ENCODE assay signal across 15 cellular contexts in the genomic region with DNA sequence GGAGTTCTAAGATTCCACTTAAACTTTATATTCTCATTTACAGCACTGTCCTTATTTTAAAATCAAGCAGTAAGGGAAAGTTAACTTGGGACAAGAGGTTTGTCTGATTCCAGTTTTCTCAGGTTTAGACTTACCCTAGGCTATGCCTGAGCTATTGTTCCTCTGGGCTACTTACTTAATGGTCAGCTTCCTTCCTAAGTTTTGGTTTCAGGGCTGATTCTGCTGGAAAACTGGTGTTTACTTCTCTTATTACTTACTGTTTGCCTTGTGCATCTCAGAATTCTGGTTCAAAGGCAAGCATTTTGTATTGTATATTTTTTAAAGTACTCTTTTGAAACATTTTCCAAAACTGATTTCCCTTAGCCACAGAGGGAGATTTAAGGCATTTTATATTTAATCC.
A peak's percentile ranks its signal among the peaks of the same experiment; 100 is the strongest.
DNase-seq lines count a peak whose midpoint lies in the region; ATAC-seq and TF ChIP-seq lines count a peak whose summit lies in the region.
"Had no signal": no experiment of that assay in that cellular context is flagged by ENCODE, and none has a peak within 500 bp of the region (broad histone marks: within the 10 kb centered on the region; RNA-seq: fewer than 3 reads in every experiment).

No MANE protein-coding gene starts in this region.

- no peak overlapping the region for H2AFZ ChIP-seq in hepatocyte

- peaks cover 22% of the 10 kb centered on the region for H3K36me3 Mint-ChIP-seq in WTC11
- peaks cover 47 to 75% of the 10 kb centered on the region in 2 donors for H3K36me3 Mint-ChIP-seq in CD4-positive, alpha-beta memory T cell

- no peak overlapping the region for H3K4me3 ChIP-seq in hepatocyte
- no peak overlapping the region for H3K4me3 ChIP-seq in skeletal muscle tissue (ENCODE audit: low read length in 3 of 3)
- no peak overlapping the region for H3K4me3 ChIP-seq in CD4-positive, alpha-beta memory T cell (ENCODE audit: low read length in 2 of 2)
- H3K4me3 ChIP-seq: uterus had no signal

- H3K9me3 ChIP-seq in hepatocyte (ENCODE audit: low read depth) (no peaks in the 10 kb centered on the region), skeletal muscle tissue (ENCODE audit: control insufficient read depth in 3 of 3, low read length in 3 of 3) (no peaks in the 10 kb centered on the region)
- H3K9me3 ChIP-seq in CD4-positive, alpha-beta memory T cell (ENCODE audit: control insufficient read depth in 1 of 2, low read length in 2 of 2), result no peaks in the 10 kb centered on the region
- H3K9me3 ChIP-seq: uterus had no signal

- H3K27ac ChIP-seq in hepatocyte, result peak overlapping the region; percentile 10
- peak overlapping the region; percentile 71 for H3K27ac ChIP-seq in skeletal muscle tissue (ENCODE audit: low read depth, low read length)
- no peak overlapping the region for H3K27ac ChIP-seq in CD4-positive, alpha-beta memory T cell (ENCODE audit: low read depth, low read length)
- H3K27ac ChIP-seq in RWPE1, result no peak overlapping the region

- no peaks in the 10 kb centered on the region for H3K79me2 ChIP-seq in hepatocyte

- no peaks in the 10 kb centered on the region for H3K27me3 Mint-ChIP-seq in WTC11 (ENCODE audit: low read depth)
- H3K27me3 Mint-ChIP-seq in CD4-positive, alpha-beta memory T cell, result no peaks in the 10 kb centered on the region
- H3K27me3 Mint-ChIP-seq: B cell had no signal

- CTCF ChIA-PET in WTC11 (lab: Charles Lee) (no interaction called here), RWPE1 (lab: Yijun Ruan, JAX) (interaction anchor here (0.6 kb wide), 1 partner anchor 10 kb away, joined by 3 read pairs; no protein-coding TSS in a partner anchor)
- CTCF ChIA-PET in CD4-positive, alpha-beta memory T cell (lab: Charles Lee; ENCODE audit: partially characterized antibody), result interaction anchor here (1.6 kb wide), 1 partner anchor 58 kb away, joined by 3 read pairs; no protein-coding TSS in a partner anchor

- H4K20me1 ChIP-seq in hepatocyte (ENCODE audit: insufficient read depth, poor library complexity, severe bottlenecking), result no peaks in the 10 kb centered on the region

- peak overlapping the region; percentile 20 for H3K27ac Mint-ChIP-seq in WTC11
- H3K27ac Mint-ChIP-seq in CD4-positive, alpha-beta memory T cell, result peak overlapping the region in 1 of 7 donors; percentile 16
- H3K27ac Mint-ChIP-seq: B cell had no signal

- H3K4me3 Mint-ChIP-seq in WTC11, result no peak overlapping the region
- no peak overlapping the region for H3K4me3 Mint-ChIP-seq in CD4-positive, alpha-beta memory T cell
- H3K4me3 Mint-ChIP-seq: B cell, neural crest cell had no signal

- H3K36me3 ChIP-seq in hepatocyte (replicated peaks; ENCODE audit: insufficient read depth, low read depth) (no peaks in the 10 kb centered on the region), skeletal muscle tissue (ENCODE audit: control insufficient read depth in 3 of 3, insufficient read depth in 3 of 3, low read length in 3 of 3) (no peaks in the 10 kb centered on the region)
- H3K36me3 ChIP-seq in CD4-positive, alpha-beta memory T cell (ENCODE audit: insufficient read depth, low read length), result no peaks in the 10 kb centered on the region
- H3K36me3 ChIP-seq: uterus had no signal

- peak overlapping the region in 1 of 3 donors; percentile 28 for H3K9ac ChIP-seq in skeletal muscle tissue (ENCODE audit: low read depth in 1 of 3, low read length in 3 of 3)

- H3K9me3 Mint-ChIP-seq in WTC11, result no peaks in the 10 kb centered on the region
- H3K9me3 Mint-ChIP-seq in CD4-positive, alpha-beta memory T cell, result peaks cover 0 to under 1% (median 0%) of the 10 kb centered on the region in 8 donors
- H3K9me3 Mint-ChIP-seq: neural crest cell had no signal

- DNase-seq in H4 (ENCODE audit: low spot score), result peak; percentile 19
- DNase-seq in WTC11 (ENCODE audit: low spot score), result no peak
- DNase-seq in hepatocyte (ENCODE audit: low spot score), result no peak
- no peak for DNase-seq in CD4-positive, alpha-beta memory T cell
- DNase-seq in RWPE1 (ENCODE audit: low spot score), result no peak
- DNase-seq: hippocampal formation, Karpas-422, NCI-H1105 treated with DMSO at 0.1 percent for 48 hours, NCI-H2107, NCI-H524, uterus had no signal

- no peaks in the 10 kb centered on the region for H3K9me2 ChIP-seq in hepatocyte (replicated peaks; ENCODE audit: insufficient read depth)

- H3K27me3 ChIP-seq in hepatocyte (no peaks in the 10 kb centered on the region), skeletal muscle tissue (ENCODE audit: control insufficient read depth in 3 of 3, insufficient read depth in 3 of 3, low read length in 3 of 3) (no peaks in the 10 kb centered on the region)
- H3K27me3 ChIP-seq in CD4-positive, alpha-beta memory T cell (ENCODE audit: insufficient read depth, low read length), result no peaks in the 10 kb centered on the region
- H3K27me3 ChIP-seq: uterus had no signal

- no peak overlapping the region for H3K4me2 ChIP-seq in hepatocyte

- intact Hi-C loops in CD4-positive, alpha-beta memory T cell (cut with micrococcal nuclease), result no loop called here

- ATAC-seq in WTC11, result peak; percentile 43; the same call in 1 of the 2 replicates
- ATAC-seq in HG02938 (IDR thresholded peaks at IDR 0.05; ENCODE audit: unreplicated experiment), result no peak

- TF ChIP-seq CTCF in WTC11 (IDR thresholded peaks at IDR 0.05) (no peak), hepatocyte (IDR thresholded peaks at IDR 0.05; ENCODE audit: poor library complexity) (no peak), RWPE1 (conservative IDR thresholded peaks at IDR 0.05; ENCODE audit: low read depth) (no peak)

- H3K4me1 ChIP-seq in hepatocyte (ENCODE audit: insufficient read depth), result peaks cover 26% of the 10 kb centered on the region
- peaks cover 62 to 71% (median 69%) of the 10 kb centered on the region in 3 donors for H3K4me1 ChIP-seq in skeletal muscle tissue (ENCODE audit: control insufficient read depth in 3 of 3, insufficient read depth in 3 of 3, low read length in 3 of 3)
- peaks cover 14% of the 10 kb centered on the region for H3K4me1 ChIP-seq in CD4-positive, alpha-beta memory T cell (ENCODE audit: insufficient read depth, low read length)

- H3K4me1 Mint-ChIP-seq in WTC11, result peaks cover 42% of the 10 kb centered on the region
- peaks cover 11 to 18% (median 14%) of the 10 kb centered on the region in 4 donors for H3K4me1 Mint-ChIP-seq in CD4-positive, alpha-beta memory T cell

- POLR2A ChIA-PET in WTC11 (lab: Charles Lee) (no interaction called here), RWPE1 (lab: Yijun Ruan, JAX; ENCODE audit: low non-redundant PET) (no interaction called here)
- POLR2A ChIA-PET in CD4-positive, alpha-beta memory T cell (lab: Charles Lee; ENCODE audit: partially characterized antibody), result no interaction called here

TF ChIP-seq in WTC11, 78 proteins besides CTCF, POLR2A, EP300 and RAD21 (continues in another document):
- no peak for TF ChIP-seq EMX1 (CRISPR knock-in tag; IDR thresholded peaks at IDR 0.05)
- no peak for TF ChIP-seq FOXP1 (CRISPR knock-in tag; IDR thresholded peaks at IDR 0.05; ENCODE audit: borderline replicate concordance)
- TF ChIP-seq, protein P1, sequence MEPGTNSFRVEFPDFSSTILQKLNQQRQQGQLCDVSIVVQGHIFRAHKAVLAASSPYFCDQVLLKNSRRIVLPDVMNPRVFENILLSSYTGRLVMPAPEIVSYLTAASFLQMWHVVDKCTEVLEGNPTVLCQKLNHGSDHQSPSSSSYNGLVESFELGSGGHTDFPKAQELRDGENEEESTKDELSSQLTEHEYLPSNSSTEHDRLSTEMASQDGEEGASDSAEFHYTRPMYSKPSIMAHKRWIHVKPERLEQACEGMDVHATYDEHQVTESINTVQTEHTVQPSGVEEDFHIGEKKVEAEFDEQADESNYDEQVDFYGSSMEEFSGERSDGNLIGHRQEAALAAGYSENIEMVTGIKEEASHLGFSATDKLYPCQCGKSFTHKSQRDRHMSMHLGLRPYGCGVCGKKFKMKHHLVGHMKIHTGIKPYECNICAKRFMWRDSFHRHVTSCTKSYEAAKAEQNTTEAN (CRISPR knock-in tag; IDR thresholded peaks at IDR 0.05), result no peak
- no peak for TF ChIP-seq ESRRA (CRISPR knock-in tag; IDR thresholded peaks at IDR 0.05; ENCODE audit: borderline replicate concordance)
- TF ChIP-seq ELF4 (CRISPR knock-in tag; IDR thresholded peaks at IDR 0.05; ENCODE audit: low read depth), result no peak
- TF ChIP-seq SMAD3 (CRISPR knock-in tag; IDR thresholded peaks at IDR 0.05; ENCODE audit: borderline replicate concordance), result no peak
- TF ChIP-seq ZNF671 (CRISPR knock-in tag; IDR thresholded peaks at IDR 0.05), result no peak
- TF ChIP-seq, protein P2, sequence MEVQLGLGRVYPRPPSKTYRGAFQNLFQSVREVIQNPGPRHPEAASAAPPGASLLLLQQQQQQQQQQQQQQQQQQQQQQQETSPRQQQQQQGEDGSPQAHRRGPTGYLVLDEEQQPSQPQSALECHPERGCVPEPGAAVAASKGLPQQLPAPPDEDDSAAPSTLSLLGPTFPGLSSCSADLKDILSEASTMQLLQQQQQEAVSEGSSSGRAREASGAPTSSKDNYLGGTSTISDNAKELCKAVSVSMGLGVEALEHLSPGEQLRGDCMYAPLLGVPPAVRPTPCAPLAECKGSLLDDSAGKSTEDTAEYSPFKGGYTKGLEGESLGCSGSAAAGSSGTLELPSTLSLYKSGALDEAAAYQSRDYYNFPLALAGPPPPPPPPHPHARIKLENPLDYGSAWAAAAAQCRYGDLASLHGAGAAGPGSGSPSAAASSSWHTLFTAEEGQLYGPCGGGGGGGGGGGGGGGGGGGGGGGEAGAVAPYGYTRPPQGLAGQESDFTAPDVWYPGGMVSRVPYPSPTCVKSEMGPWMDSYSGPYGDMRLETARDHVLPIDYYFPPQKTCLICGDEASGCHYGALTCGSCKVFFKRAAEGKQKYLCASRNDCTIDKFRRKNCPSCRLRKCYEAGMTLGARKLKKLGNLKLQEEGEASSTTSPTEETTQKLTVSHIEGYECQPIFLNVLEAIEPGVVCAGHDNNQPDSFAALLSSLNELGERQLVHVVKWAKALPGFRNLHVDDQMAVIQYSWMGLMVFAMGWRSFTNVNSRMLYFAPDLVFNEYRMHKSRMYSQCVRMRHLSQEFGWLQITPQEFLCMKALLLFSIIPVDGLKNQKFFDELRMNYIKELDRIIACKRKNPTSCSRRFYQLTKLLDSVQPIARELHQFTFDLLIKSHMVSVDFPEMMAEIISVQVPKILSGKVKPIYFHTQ (CRISPR knock-in tag; IDR thresholded peaks at IDR 0.05), result no peak
- no peak for TF ChIP-seq NFYB (CRISPR knock-in tag; conservative IDR thresholded peaks at IDR 0.05; ENCODE audit: low read depth)
- TF ChIP-seq, protein P3, sequence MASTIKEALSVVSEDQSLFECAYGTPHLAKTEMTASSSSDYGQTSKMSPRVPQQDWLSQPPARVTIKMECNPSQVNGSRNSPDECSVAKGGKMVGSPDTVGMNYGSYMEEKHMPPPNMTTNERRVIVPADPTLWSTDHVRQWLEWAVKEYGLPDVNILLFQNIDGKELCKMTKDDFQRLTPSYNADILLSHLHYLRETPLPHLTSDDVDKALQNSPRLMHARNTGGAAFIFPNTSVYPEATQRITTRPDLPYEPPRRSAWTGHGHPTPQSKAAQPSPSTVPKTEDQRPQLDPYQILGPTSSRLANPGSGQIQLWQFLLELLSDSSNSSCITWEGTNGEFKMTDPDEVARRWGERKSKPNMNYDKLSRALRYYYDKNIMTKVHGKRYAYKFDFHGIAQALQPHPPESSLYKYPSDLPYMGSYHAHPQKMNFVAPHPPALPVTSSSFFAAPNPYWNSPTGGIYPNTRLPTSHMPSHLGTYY (CRISPR knock-in tag; IDR thresholded peaks at IDR 0.05), result no peak
- TF ChIP-seq FOXJ3 (CRISPR knock-in tag; IDR thresholded peaks at IDR 0.05; ENCODE audit: borderline replicate concordance), result no peak

Comparison
In these comparisons a context has a peak if more than half of its experiments do, and no peak if none do; other contexts are left out.
1. H3K27ac ChIP-seq: peak in hepatocyte (single experiment) and skeletal muscle tissue (single experiment); none in CD4-positive, alpha-beta memory T cell (single experiment) and RWPE1 (single experiment).